ENCODE assay signal across 16 cellular contexts in genomic region chr12:58906917-58907316, GRCh38. TPM values are rescaled to one million over a fixed set of nuclear protein-coding genes. Genes with fewer than 3 reads are reported as not detected.
A peak's percentile ranks its signal among the peaks of the same experiment; 100 is the strongest.
DNase-seq lines count a peak whose midpoint lies in the region; ATAC-seq and TF ChIP-seq lines count a peak whose summit lies in the region.
"Had no signal": no experiment of that assay in that cellular context is flagged by ENCODE, and none has a peak within 500 bp of the region (broad histone marks: within the 10 kb centered on the region; RNA-seq: fewer than 3 reads in every experiment).

No MANE protein-coding gene starts in this region.

- peak overlapping the region; percentile 86 for H3K27ac ChIP-seq in epithelial cell of prostate
- H3K27ac ChIP-seq: HL-60, SJSA1 had no signal

- no peak for ATAC-seq in HG03520 (IDR thresholded peaks at IDR 0.05; ENCODE audit: unreplicated experiment)

- H3K9me3 Mint-ChIP-seq in MCF 10A (ENCODE audit: unreplicated experiment) = no peaks in the 10 kb centered on the region
- no peaks in the 10 kb centered on the region for H3K9me3 Mint-ChIP-seq in osteocyte (ENCODE audit: unreplicated experiment)

- H3K36me3 Mint-ChIP-seq in MCF 10A (ENCODE audit: insufficient read depth, unreplicated experiment) (peaks cover 90% of the 10 kb centered on the region), osteocyte (ENCODE audit: unreplicated experiment) (peaks cover 80% of the 10 kb centered on the region)
- H3K36me3 Mint-ChIP-seq: CD4-positive, CD25-positive, alpha-beta regulatory T cell had no signal

- H3K4me1 Mint-ChIP-seq in MCF 10A (ENCODE audit: insufficient read depth, unreplicated experiment) = peaks cover 36% of the 10 kb centered on the region
- H3K4me1 Mint-ChIP-seq in osteocyte (ENCODE audit: unreplicated experiment) = peaks cover 60% of the 10 kb centered on the region
- H3K4me1 Mint-ChIP-seq: B cell; CD4-positive, CD25-positive, alpha-beta regulatory T cell had no signal

- DNase-seq in NCI-H69 (lab: John Stamatoyannopoulos, UW) (peak; percentile 37), MCF 10A (ENCODE audit: unreplicated experiment) (peak; percentile 39), epithelial cell of prostate (ENCODE audit: low read depth, low spot score) (peak; percentile 53), osteocyte (ENCODE audit: extremely low spot score, unreplicated experiment) (no peak), T-helper 2 cell (no peak), NCI-H1436 treated with DMSO at 0.1 percent for 48 hours (lab: John Stamatoyannopoulos, UW) (no peak)
- DNase-seq: CD4-positive, CD25-positive, alpha-beta regulatory T cell; NCI-H1417 treated with DMSO at 0.1 percent for 48 hours; NCI-H2029; NCI-H345; NK-92 treated with Interleukin-12 subunit alpha and Interleukin-12 subunit beta, amount 100 ng/mL, for 24 hours had no signal

- H3K27ac Mint-ChIP-seq in MCF 10A (ENCODE audit: low read depth, unreplicated experiment) (peak overlapping the region; percentile 99), osteocyte (ENCODE audit: unreplicated experiment) (peak overlapping the region; percentile 78)
- H3K27ac Mint-ChIP-seq: B cell; CD4-positive, CD25-positive, alpha-beta regulatory T cell had no signal

- TF ChIP-seq CTCF in MCF 10A (IDR thresholded peaks at IDR 0.05; ENCODE audit: unreplicated experiment) (no peak), osteocyte (IDR thresholded peaks at IDR 0.05) (no peak)

- H3K4me3 Mint-ChIP-seq in MCF 10A (ENCODE audit: unreplicated experiment) (no peak overlapping the region), osteocyte (ENCODE audit: unreplicated experiment) (no peak overlapping the region)
- H3K4me3 Mint-ChIP-seq: B cell; CD4-positive, CD25-positive, alpha-beta regulatory T cell had no signal

- BruUV-seq in MCF 10A (replicated peaks; lab: Mats Ljungman, UMichigan) = no TSS peak

- CTCF ChIA-PET in MCF 10A (lab: Yijun Ruan, JAX) = interaction anchor here (0.6 to 3.0 kb wide), 8 partner anchors 9 to 452 kb away, joined by 3 to 11 read pairs (median 3); no protein-coding TSS in a partner anchor

- POLR2A ChIA-PET in MCF 10A (lab: Yijun Ruan, JAX) = interaction anchor here (0.9 to 6.7 kb wide), 10 partner anchors 9 to 171 kb away, joined by 3 to 101 read pairs (median 4); partner anchors contain the start of gene LRIG3

- intact Hi-C loops in MCF 10A (cut with micrococcal nuclease) = no loop called here

- H3K27me3 Mint-ChIP-seq in MCF 10A (ENCODE audit: insufficient read depth, unreplicated experiment) = no peaks in the 10 kb centered on the region
- H3K27me3 Mint-ChIP-seq in osteocyte (ENCODE audit: unreplicated experiment) = no peaks in the 10 kb centered on the region
- H3K27me3 Mint-ChIP-seq: B cell; CD4-positive, CD25-positive, alpha-beta regulatory T cell had no signal

RNA-seq across cellular contexts. Expression of gene LRIG3, which starts 13.4 kb away (rescaled TPM):
- total RNA-seq in MCF 10A (2022) = 26.5 and 41.5 TPM in 2 replicates
- 241 and 249 TPM in 2 replicates for total RNA-seq in osteocyte
- total RNA-seq: B cell; CD4-positive, CD25-positive, alpha-beta regulatory T cell; OCI-LY7 had no signal

Comparison
In these comparisons a context has a peak if more than half of its experiments do, and no peak if none do; other contexts are left out.
1. DNase-seq: peak in NCI-H69 (single experiment), MCF 10A (single experiment) and epithelial cell of prostate (single experiment); none in osteocyte (single experiment), T-helper 2 cell (0 of 5) and NCI-H1436 treated with DMSO at 0.1 percent for 48 hours (single experiment).